ENCODE assay signal across 17 cellular contexts in the genomic region with DNA sequence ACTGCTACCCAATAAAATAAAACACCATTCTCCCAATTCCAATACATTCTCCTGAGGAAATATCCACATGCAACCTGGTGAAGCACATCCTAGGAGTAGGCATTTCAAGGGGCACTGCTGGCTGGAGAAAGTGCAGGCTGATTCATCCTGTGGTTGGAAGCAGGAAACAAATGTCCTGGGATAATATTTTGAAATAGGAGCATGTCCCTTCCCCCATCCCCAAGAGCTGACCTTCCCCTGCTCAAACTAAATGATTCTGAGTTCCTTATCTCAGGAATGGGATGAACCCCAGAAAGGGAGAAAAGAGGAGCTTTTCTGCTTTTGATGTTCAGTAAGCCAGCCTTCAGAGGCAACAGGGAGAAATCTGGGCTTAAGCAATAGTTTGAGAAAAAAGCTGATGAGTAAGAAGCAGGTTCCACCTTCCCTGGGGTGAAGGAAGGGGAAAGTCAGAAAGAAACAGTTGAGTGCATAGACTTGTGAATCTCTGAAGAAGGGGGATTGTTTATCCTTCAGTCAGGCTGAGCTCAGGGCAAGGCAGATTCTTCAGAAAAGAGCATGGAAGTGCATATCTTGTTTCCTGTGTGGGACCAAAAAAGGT. TPM values are rescaled to one million over a fixed set of nuclear protein-coding genes. Genes with fewer than 3 reads are reported as not detected.
A peak's percentile ranks its signal among the peaks of the same experiment; 100 is the strongest.
DNase-seq lines count a peak whose midpoint lies in the region; ATAC-seq, FAIRE-seq and TF ChIP-seq lines count a peak whose summit lies in the region.
"Had no signal": no experiment of that assay in that cellular context is flagged by ENCODE, and none has a peak within 500 bp of the region (broad histone marks: within the 10 kb centered on the region; RNA-seq: fewer than 3 reads in every experiment).

No MANE protein-coding gene starts in this region.

- TF ChIP-seq CTCF in AG10803 (conservative IDR thresholded peaks at IDR 0.05; ENCODE audit: low read length): no peak
- TF ChIP-seq CTCF in bronchial epithelial cell (IDR thresholded peaks at IDR 0.05; ENCODE audit: insufficient read depth, low read length, severe bottlenecking): no peak

- no peak for ATAC-seq in GM21619 (IDR thresholded peaks at IDR 0.05; ENCODE audit: unreplicated experiment)
- ATAC-seq: HepG2 had no signal

- DNase-seq in AG10803 (ENCODE audit: low read depth) (peak; percentile 60), LHCN-M2 (ENCODE audit: low read depth) (peak; percentile 73), bronchial epithelial cell (ENCODE audit: low read depth) (peak; percentile 77), kidney tubule cell (ENCODE audit: low spot score) (peak; percentile 88), RPMI8226 (no peak), SKM-1 treated with dmso at 0.1 percent for 144 hours (lab: John Stamatoyannopoulos, UW; ENCODE audit: unreplicated experiment) (no peak)
- no peak for DNase-seq in stimulated activated naive CD4-positive, alpha-beta T cell (lab: John Stamatoyannopoulos, UW)
- DNase-seq: activated CD4-positive, CD25-positive, alpha-beta regulatory T cell treated with anti-CD3 and anti-CD28 coated beads, Interleukin-2, amount 50 U/mL, for 72 hours; activated T-cell treated with anti-CD3 and anti-CD28 coated beads for 4 hours; AML-193; DMS 273 treated with DMSO at 0.1 percent for 48 hours; NCI-H1092 treated with DMSO at 0.1 percent for 48 hours; small intestine had no signal

- H3K4me3 ChIP-seq in AG10803 (ENCODE audit: low read length): no peak overlapping the region
- no peak overlapping the region for H3K4me3 ChIP-seq in bronchial epithelial cell (ENCODE audit: low read depth, low read length)
- H3K4me3 ChIP-seq: coronary artery had no signal

- H3K27me3 ChIP-seq in bronchial epithelial cell (ENCODE audit: control insufficient read depth, insufficient read depth, low read length): no peaks in the 10 kb centered on the region

- no peaks in the 10 kb centered on the region for H3K36me3 ChIP-seq in bronchial epithelial cell (ENCODE audit: control insufficient read depth, insufficient read depth, low read length)

- no peak for FAIRE-seq in bronchial epithelial cell (lab: Jason Lieb, UNC)
- FAIRE-seq: frontal cortex, HepG2, small intestine had no signal

RNA-seq across cellular contexts. Expression of gene SPON1, which starts 19.5 kb away (rescaled TPM):
- total RNA-seq in LHCN-M2 (2014; rRNA removed) (not detected in 2 replicates), bronchial epithelial cell (0.26 TPM in 1 of 2 replicates, not detected in the other)
- polyA plus RNA-seq in LHCN-M2 (2012): 0.73 TPM
- total RNA-seq: HepG2 had no signal
- polyA plus RNA-seq: HepG2 had no signal

Comparison
In these comparisons a context has a peak if more than half of its experiments do, and no peak if none do; other contexts are left out.
1. DNase-seq: peak in AG10803 (single experiment), LHCN-M2 (single experiment), bronchial epithelial cell (single experiment) and kidney tubule cell (single experiment); none in RPMI8226 (single experiment), SKM-1 treated with dmso at 0.1 percent for 144 hours (single experiment) and stimulated activated naive CD4-positive, alpha-beta T cell (0 of 6).